ENCODE assay signal across 8 cellular contexts in genomic region chr10:71970331-71970730, GRCh38. TPM values are rescaled to one million over a fixed set of nuclear protein-coding genes. Genes with fewer than 3 reads are reported as not detected.
A peak's percentile ranks its signal among the peaks of the same experiment; 100 is the strongest.
DNase-seq lines count a peak whose midpoint lies in the region; ATAC-seq, FAIRE-seq and TF ChIP-seq lines count a peak whose summit lies in the region.

No MANE protein-coding gene starts in this region.

- peaks cover 91 to 100% (median 99%) of the 10 kb centered on the region in 4 donors for H3K4me1 ChIP-seq in esophagus muscularis mucosa

- no peak overlapping the region for H3K4me3 Mint-ChIP-seq in effector memory CD8-positive, alpha-beta T cell

- peak overlapping the region; percentile 55 to 70 (median 65) for H3K27ac ChIP-seq in esophagus muscularis mucosa (replicated peaks in 1 of 4)

- ATAC-seq in effector memory CD8-positive, alpha-beta T cell (replicated peaks): no peak

- H3K4me1 Mint-ChIP-seq in effector memory CD8-positive, alpha-beta T cell (ENCODE audit: low read depth in 2 of 2): peaks cover 0 to 3% of the 10 kb centered on the region in 2 donors

- intact Hi-C loops in esophagus muscularis mucosa (cut with DNase I): no loop called here

- H3K27ac Mint-ChIP-seq in effector memory CD8-positive, alpha-beta T cell: no peak overlapping the region

- FAIRE-seq in G401.6 (lab: Jason Lieb, UNC) (peak; percentile 82), RCC 7860 (lab: Jason Lieb, UNC) (no peak)

- TF ChIP-seq CTCF in esophagus muscularis mucosa (IDR thresholded peaks at IDR 0.05): peak; percentile 7 to 25 (median 16)

- 67% methylated on average over 10 of the region's 10 CpGs for WGBS in esophagus muscularis mucosa

- no peaks in the 10 kb centered on the region for H3K9me3 Mint-ChIP-seq in effector memory CD8-positive, alpha-beta T cell

- no peaks in the 10 kb centered on the region for H3K27me3 ChIP-seq in esophagus muscularis mucosa

- H3K36me3 ChIP-seq in esophagus muscularis mucosa: peaks cover 0 to 10% (median 5%) of the 10 kb centered on the region in 4 donors

- H3K36me3 Mint-ChIP-seq in effector memory CD8-positive, alpha-beta T cell (ENCODE audit: insufficient read depth): peaks cover 3% of the 10 kb centered on the region

- no peak for TF ChIP-seq EP300 in esophagus muscularis mucosa (IDR thresholded peaks at IDR 0.05)

- TF ChIP-seq POLR2A in esophagus muscularis mucosa (IDR thresholded peaks at IDR 0.05; ENCODE audit: low read depth): no peak

- H3K9me3 ChIP-seq in esophagus muscularis mucosa: no peaks in the 10 kb centered on the region

- H3K4me3 ChIP-seq in esophagus muscularis mucosa: peak overlapping the region in 1 of 4 donors; percentile 15

- H3K27me3 Mint-ChIP-seq in effector memory CD8-positive, alpha-beta T cell: peaks cover 48 to 93% of the 10 kb centered on the region in 2 donors

- DNase-seq in RCC 7860 (ENCODE audit: low spot score): peak; percentile 38
- no peak for DNase-seq in esophagus muscularis mucosa (ENCODE audit: extremely low spot score)
- DNase-seq in renal cortical epithelial cell (ENCODE audit: low read depth): peak; percentile 56
- no peak for DNase-seq in epidermal melanocyte (ENCODE audit: insufficient read length, low spot score)
- no peak for DNase-seq in NCI-H146 (lab: John Stamatoyannopoulos, UW)
- no peak for DNase-seq in Ammon's horn (ENCODE audit: low spot score)
- DNase-seq in effector memory CD8-positive, alpha-beta T cell: no peak

RNA-seq across cellular contexts. Expression of gene CHST3, which starts 6.1 kb away (rescaled TPM):
- total RNA-seq in esophagus muscularis mucosa (10 to 100 TPM; 24.1 to 43.0 (median 38.7) TPM), renal cortical epithelial cell (32.3 and 69.4 TPM in 2 replicates)

Comparison
In these comparisons a context has a peak if more than half of its experiments do, and no peak if none do; other contexts are left out.
1. DNase-seq: peak in RCC 7860 (single experiment) and renal cortical epithelial cell (single experiment); none in esophagus muscularis mucosa (single experiment), epidermal melanocyte (single experiment), NCI-H146 (single experiment), Ammon's horn (single experiment) and effector memory CD8-positive, alpha-beta T cell (0 of 3).